In genomic region chr1:214791961-214792360, GRCh38 we compare ENCODE assay signal across 1 cellular context.
TF ChIP-seq lines count a peak whose summit lies in the region.

No MANE protein-coding gene starts in this region.

TF ChIP-seq in WTC11, 78 proteins besides CTCF, POLR2A, EP300 and RAD21 (continued from another document):
- TF ChIP-seq ZNF281 (CRISPR knock-in tag; IDR thresholded peaks at IDR 0.05) = no peak
- TF ChIP-seq EMX1 (CRISPR knock-in tag; IDR thresholded peaks at IDR 0.05) = no peak
- no peak for TF ChIP-seq ZBTB21 (CRISPR knock-in tag; IDR thresholded peaks at IDR 0.05; ENCODE audit: borderline replicate concordance)
- no peak for TF ChIP-seq ESRRA (CRISPR knock-in tag; IDR thresholded peaks at IDR 0.05; ENCODE audit: borderline replicate concordance)
- no peak for TF ChIP-seq SMAD4 (CRISPR knock-in tag; IDR thresholded peaks at IDR 0.05)
- no peak for TF ChIP-seq E2F1 (CRISPR knock-in tag; IDR thresholded peaks at IDR 0.05)
- no peak for TF ChIP-seq ERG (CRISPR knock-in tag; IDR thresholded peaks at IDR 0.05)
- no peak for TF ChIP-seq ATF1 (CRISPR knock-in tag; IDR thresholded peaks at IDR 0.05)
TF ChIP-seq in WTC11: peak in this region for 0.
